ENCODE assay signal across 12 cellular contexts in the genomic region with DNA sequence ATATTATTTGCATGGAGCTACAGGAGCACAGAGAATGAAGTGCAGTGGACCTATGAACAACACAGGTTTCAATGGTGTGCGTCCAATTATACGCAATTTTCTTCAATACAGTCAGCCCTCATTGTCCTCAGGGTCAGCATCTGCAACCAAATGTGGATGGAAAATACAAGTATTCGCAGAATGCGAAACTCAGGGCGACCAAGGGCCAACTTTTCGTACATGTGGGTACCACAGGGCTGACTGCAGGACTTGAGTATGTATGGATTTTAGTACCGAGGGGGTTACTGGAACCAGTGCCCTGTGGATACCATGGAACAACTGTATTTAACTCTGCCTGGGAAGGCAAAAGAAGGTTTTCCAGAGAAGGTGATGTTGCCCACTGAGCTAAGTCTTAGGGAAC. TPM values are rescaled to one million over a fixed set of nuclear protein-coding genes. Genes with fewer than 3 reads are reported as not detected.
DNase-seq lines count a peak whose midpoint lies in the region; ATAC-seq and TF ChIP-seq lines count a peak whose summit lies in the region.
"Had no signal": no experiment of that assay in that cellular context is flagged by ENCODE, and none has a peak within 500 bp of the region (broad histone marks: within the 10 kb centered on the region; RNA-seq: fewer than 3 reads in every experiment).

No MANE protein-coding gene starts in this region.

- no peaks in the 10 kb centered on the region for H3K27me3 Mint-ChIP-seq in CD4-positive, CD25-positive, alpha-beta regulatory T cell
- H3K27me3 Mint-ChIP-seq in activated B cell treated with CpG ODN at 0.5 μM for 24 hours = no peaks in the 10 kb centered on the region
- H3K27me3 Mint-ChIP-seq in WTC11 (ENCODE audit: low read depth) = peaks cover 17% of the 10 kb centered on the region

- no peak overlapping the region for H3K14ac ChIP-seq in mesenchymal stem cell (ENCODE audit: low read length in 2 of 2)

- H3K4me1 Mint-ChIP-seq in CD4-positive, CD25-positive, alpha-beta regulatory T cell = peaks cover 63 to 100% (median 91%) of the 10 kb centered on the region in 4 donors
- H3K4me1 Mint-ChIP-seq in activated B cell treated with CpG ODN at 0.5 μM for 24 hours = peaks cover 100% of the 10 kb centered on the region
- peaks cover 17% of the 10 kb centered on the region for H3K4me1 Mint-ChIP-seq in WTC11

- TF ChIP-seq CTCF in activated B cell treated with CpG ODN at 0.5 μM for 24 hours (IDR thresholded peaks at IDR 0.05) = no peak
- TF ChIP-seq CTCF in WTC11 (IDR thresholded peaks at IDR 0.05) = no peak

- H2BK120ac ChIP-seq in mesenchymal stem cell (ENCODE audit: low read depth, low read length) = no peak overlapping the region

- 98% methylated on average over 7 of the region's 7 CpGs for WGBS in mesenchymal stem cell

- no peak overlapping the region for H3K4me2 ChIP-seq in mesenchymal stem cell (ENCODE audit: low read length, poor library complexity, severe bottlenecking)

- H3K9me3 ChIP-seq in CD4-positive, CD25-positive, alpha-beta regulatory T cell (ENCODE audit: control insufficient read depth in 2 of 2, low read length in 2 of 2) = no peaks in the 10 kb centered on the region
- H3K9me3 ChIP-seq in mesenchymal stem cell (ENCODE audit: control insufficient read depth, low read length) = no peaks in the 10 kb centered on the region

- no peak overlapping the region for H3K23ac ChIP-seq in mesenchymal stem cell (ENCODE audit: low read length in 2 of 2)

- H2BK15ac ChIP-seq in mesenchymal stem cell (ENCODE audit: low read depth, poor library complexity, severe bottlenecking) = no peak overlapping the region

- H3K9ac ChIP-seq in mesenchymal stem cell (ENCODE audit: low read length) = no peak overlapping the region

- H3K27me3 ChIP-seq in CD4-positive, CD25-positive, alpha-beta regulatory T cell (ENCODE audit: control insufficient read depth, insufficient read depth, low read length) = no peaks in the 10 kb centered on the region
- no peaks in the 10 kb centered on the region for H3K27me3 ChIP-seq in mesenchymal stem cell (ENCODE audit: control insufficient read depth in 1 of 2, insufficient read depth in 1 of 2, low read length in 2 of 2)

- no peak for DNase-seq in CD4-positive, CD25-positive, alpha-beta regulatory T cell
- no peak for DNase-seq in activated B cell treated with CpG ODN at 0.5 μM for 24 hours
- DNase-seq in mesenchymal stem cell = no peak
- no peak for DNase-seq in WTC11 (ENCODE audit: low spot score)
- DNase-seq: GDM1, islet precursor cell had no signal

- no peak for ATAC-seq in CD4-positive, CD25-positive, alpha-beta regulatory T cell (ENCODE audit: low read depth in 2 of 2)
- ATAC-seq in activated B cell treated with CpG ODN at 0.5 μM for 24 hours (ENCODE audit: low read depth) (no peak), WTC11 (no peak), HG03378 (IDR thresholded peaks at IDR 0.05; ENCODE audit: unreplicated experiment) (no peak), HG02588 (IDR thresholded peaks at IDR 0.05; ENCODE audit: unreplicated experiment) (no peak), HG02642 (IDR thresholded peaks at IDR 0.05; ENCODE audit: poor library complexity, unreplicated experiment) (no peak)

- H3K79me1 ChIP-seq in mesenchymal stem cell (replicated peaks; ENCODE audit: low read length, poor library complexity, severe bottlenecking) = no peaks in the 10 kb centered on the region

- peak overlapping the region in 1 of 2 experiments; percentile 63 for H2BK12ac ChIP-seq in mesenchymal stem cell (ENCODE audit: low read length in 2 of 2)

- peaks cover 28% of the 10 kb centered on the region for H3K36me3 Mint-ChIP-seq in CD4-positive, CD25-positive, alpha-beta regulatory T cell
- H3K36me3 Mint-ChIP-seq in activated B cell treated with CpG ODN at 0.5 μM for 24 hours (ENCODE audit: low read depth) (peaks cover 86% of the 10 kb centered on the region), WTC11 (no peaks in the 10 kb centered on the region)

- H3K18ac ChIP-seq in mesenchymal stem cell (ENCODE audit: low read depth in 1 of 2, low read length in 2 of 2) = peak overlapping the region in 1 of 2 experiments; percentile 28

- CTCF ChIA-PET in activated B cell treated with CpG ODN at 0.5 μM for 24 hours (lab: Charles Lee) = interaction anchor here (1.1 to 3.0 kb wide), 3 partner anchors 11 to 14 kb away, joined by 3 to 21 read pairs (median 3); a partner anchor contains a TSS
- CTCF ChIA-PET in WTC11 (lab: Charles Lee) = interaction anchor here (1.1 to 2.3 kb wide), 3 partner anchors 12 to 45 kb away, joined by 4 to 19 read pairs (median 4); no protein-coding TSS in a partner anchor

- POLR2A ChIA-PET in activated B cell treated with CpG ODN at 0.5 μM for 24 hours (lab: Charles Lee) (interaction anchor here (0.6 to 11.8 kb wide), 5 partner anchors 8 to 206 kb away, joined by 3 to 247 read pairs (median 3); a partner anchor contains a TSS), WTC11 (lab: Charles Lee) (no interaction called here)

- H3K4me1 ChIP-seq in CD4-positive, CD25-positive, alpha-beta regulatory T cell (ENCODE audit: control insufficient read depth, insufficient read depth, low read length, poor library complexity, severe bottlenecking) = peaks cover 100% of the 10 kb centered on the region
- peaks cover 7% of the 10 kb centered on the region for H3K4me1 ChIP-seq in mesenchymal stem cell (ENCODE audit: control insufficient read depth, insufficient read depth, low read depth, low read length)

- H3K4me3 ChIP-seq in CD4-positive, CD25-positive, alpha-beta regulatory T cell (ENCODE audit: low read depth, low read length) = peak overlapping the region; percentile 88
- H3K4me3 ChIP-seq in GM08714 (ENCODE audit: low read length) (peak overlapping the region; percentile 51; the same call in 1 of the 2 replicates), mesenchymal stem cell (ENCODE audit: insufficient read depth in 1 of 2, low read depth in 1 of 2, low read length in 2 of 2) (no peak overlapping the region)

- peak overlapping the region; percentile 39 for H4K8ac ChIP-seq in mesenchymal stem cell (ENCODE audit: low read length)

- H2AK5ac ChIP-seq in mesenchymal stem cell (ENCODE audit: low read length, severe bottlenecking) = no peak overlapping the region

- H3K4me3 Mint-ChIP-seq in CD4-positive, CD25-positive, alpha-beta regulatory T cell = peak overlapping the region; percentile 89 to 99 (median 96)
- H3K4me3 Mint-ChIP-seq in activated B cell treated with CpG ODN at 0.5 μM for 24 hours (peak overlapping the region; percentile 72), WTC11 (no peak overlapping the region)

- H2BK5ac ChIP-seq in mesenchymal stem cell (ENCODE audit: low read depth, low read length, poor library complexity, severe bottlenecking) = no peak overlapping the region

- intact Hi-C loops in activated B cell treated with CpG ODN at 0.5 μM for 24 hours (cut with micrococcal nuclease) = no loop called here

- H3K27ac Mint-ChIP-seq in CD4-positive, CD25-positive, alpha-beta regulatory T cell = peak overlapping the region; percentile 90 to 100 (median 94)
- H3K27ac Mint-ChIP-seq in activated B cell treated with CpG ODN at 0.5 μM for 24 hours (peak overlapping the region; percentile 85), WTC11 (no peak overlapping the region)

- peaks cover 6% of the 10 kb centered on the region for H3K36me3 ChIP-seq in CD4-positive, CD25-positive, alpha-beta regulatory T cell (ENCODE audit: control insufficient read depth, insufficient read depth, low read length)
- H3K36me3 ChIP-seq in mesenchymal stem cell (ENCODE audit: control insufficient read depth in 1 of 2, insufficient read depth in 2 of 2, low read depth in 1 of 2, low read length in 2 of 2) = no peaks in the 10 kb centered on the region

- H2AFZ ChIP-seq in mesenchymal stem cell (ENCODE audit: low read depth, low read length) = no peak overlapping the region

- H4K91ac ChIP-seq in mesenchymal stem cell (ENCODE audit: low read length) = no peak overlapping the region

- H3K4ac ChIP-seq in mesenchymal stem cell (ENCODE audit: low read depth in 1 of 2, low read length in 2 of 2) = no peak overlapping the region

- H3K9me3 Mint-ChIP-seq in CD4-positive, CD25-positive, alpha-beta regulatory T cell = no peaks in the 10 kb centered on the region
- H3K9me3 Mint-ChIP-seq in activated B cell treated with CpG ODN at 0.5 μM for 24 hours (no peaks in the 10 kb centered on the region), WTC11 (no peaks in the 10 kb centered on the region)

- H3K27ac ChIP-seq in CD4-positive, CD25-positive, alpha-beta regulatory T cell (ENCODE audit: insufficient read depth, low read length, poor library complexity, severe bottlenecking) = peak overlapping the region; percentile 94
- H3K27ac ChIP-seq in mesenchymal stem cell (ENCODE audit: low read length, poor library complexity, severe bottlenecking) = no peak overlapping the region
- H3K27ac ChIP-seq: VCaP had no signal

TF ChIP-seq in WTC11, 78 proteins besides CTCF, POLR2A, EP300 and RAD21 (continues in another document):
- TF ChIP-seq ZNF317 (CRISPR knock-in tag; IDR thresholded peaks at IDR 0.05; ENCODE audit: borderline replicate concordance, low read depth) = no peak
- no peak for TF ChIP-seq ESRRA (CRISPR knock-in tag; IDR thresholded peaks at IDR 0.05; ENCODE audit: borderline replicate concordance)
- no peak for TF ChIP-seq GRHL2 (CRISPR knock-in tag; IDR thresholded peaks at IDR 0.05; ENCODE audit: insufficient replicate concordance, severe bottlenecking)
- no peak for TF ChIP-seq OVOL2 (CRISPR knock-in tag; IDR thresholded peaks at IDR 0.05; ENCODE audit: borderline replicate concordance)
- TF ChIP-seq, protein P1, sequence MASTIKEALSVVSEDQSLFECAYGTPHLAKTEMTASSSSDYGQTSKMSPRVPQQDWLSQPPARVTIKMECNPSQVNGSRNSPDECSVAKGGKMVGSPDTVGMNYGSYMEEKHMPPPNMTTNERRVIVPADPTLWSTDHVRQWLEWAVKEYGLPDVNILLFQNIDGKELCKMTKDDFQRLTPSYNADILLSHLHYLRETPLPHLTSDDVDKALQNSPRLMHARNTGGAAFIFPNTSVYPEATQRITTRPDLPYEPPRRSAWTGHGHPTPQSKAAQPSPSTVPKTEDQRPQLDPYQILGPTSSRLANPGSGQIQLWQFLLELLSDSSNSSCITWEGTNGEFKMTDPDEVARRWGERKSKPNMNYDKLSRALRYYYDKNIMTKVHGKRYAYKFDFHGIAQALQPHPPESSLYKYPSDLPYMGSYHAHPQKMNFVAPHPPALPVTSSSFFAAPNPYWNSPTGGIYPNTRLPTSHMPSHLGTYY (CRISPR knock-in tag; IDR thresholded peaks at IDR 0.05) = no peak

RNA-seq across cellular contexts. Expression of a gene that starts 10.2 kb away (rescaled TPM):
- total RNA-seq in CD4-positive, CD25-positive, alpha-beta regulatory T cell = 516 TPM
- polyA plus RNA-seq in CD4-positive, CD25-positive, alpha-beta regulatory T cell = 1,000 to 10,000 TPM in 3 of 4 donors, 100 to 1,000 TPM in 1; 831 to 1,155 (median 1,047) TPM
- 948 and 977 TPM in 2 replicates for total RNA-seq in activated B cell treated with CpG ODN at 0.5 μM for 24 hours
- polyA plus RNA-seq in mesenchymal stem cell (2013, experiment 1 of 2) = 1.1 TPM
- 1.1 TPM for polyA plus RNA-seq in mesenchymal stem cell (2013, experiment 2 of 2)
- 2.7 to 3.7 TPM (median 3.2 TPM) in 3 replicates for total RNA-seq in WTC11 (2021)

RNA-seq across cellular contexts. Expression of a gene that starts 40.0 kb away (rescaled TPM):
- 0.20 TPM for total RNA-seq in CD4-positive, CD25-positive, alpha-beta regulatory T cell
- polyA plus RNA-seq in CD4-positive, CD25-positive, alpha-beta regulatory T cell = under 1 TPM; 0.12 to 0.49 (median 0.18) TPM
- total RNA-seq in activated B cell treated with CpG ODN at 0.5 μM for 24 hours (0.10 TPM in 1 of 2 replicates, not detected in the other), WTC11 (2021) (0.11 TPM in 1 of 3 replicates, not detected in the others)
- polyA plus RNA-seq in mesenchymal stem cell (2013, experiment 1 of 2) = 0.07 TPM
- polyA plus RNA-seq in mesenchymal stem cell (2013, experiment 2 of 2) = 0.07 TPM
- total RNA-seq: pulmonary artery endothelial cell had no signal

Comparison
In these comparisons a context has a peak if more than half of its experiments do, and no peak if none do; other contexts are left out.
1. H3K4me3 ChIP-seq: peak in CD4-positive, CD25-positive, alpha-beta regulatory T cell (single experiment) and GM08714 (single experiment); none in mesenchymal stem cell (0 of 2).
2. RNA of a gene that starts 10.2 kb away (total RNA-seq): 948 to 977 TPM in activated B cell treated with CpG ODN at 0.5 μM for 24 hours and 516 TPM in CD4-positive, CD25-positive, alpha-beta regulatory T cell (single experiment); 2.7 to 3.7 TPM in WTC11; every median in the first group is over 100 times any median in the second.